ENCODE assay signal across 8 cellular contexts in the genomic region with DNA sequence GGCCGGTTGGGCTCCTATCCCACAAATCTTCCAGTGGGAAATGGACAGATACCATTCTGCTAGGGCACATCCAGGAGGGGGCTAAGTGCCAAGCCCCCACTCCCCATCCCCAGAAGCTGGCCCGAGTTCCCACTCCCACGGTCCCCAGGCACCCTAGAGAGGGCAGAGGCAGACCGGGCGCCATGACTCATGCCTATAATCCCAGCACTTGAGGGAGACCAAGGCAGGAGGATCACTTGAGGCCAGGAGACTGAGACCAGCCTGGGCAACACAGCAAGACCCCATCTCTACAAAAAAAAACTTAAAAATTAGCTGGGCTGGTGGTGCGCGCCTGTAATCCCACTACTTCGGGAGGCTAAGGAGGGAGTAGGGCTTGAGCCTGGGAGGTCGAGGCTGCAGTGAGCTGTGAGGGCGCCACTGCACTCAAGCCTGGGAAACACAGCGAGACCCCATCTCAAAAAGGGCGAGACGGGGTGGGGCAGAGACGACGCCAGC. TPM values are rescaled to one million over a fixed set of nuclear protein-coding genes. Genes with fewer than 3 reads are reported as not detected.
DNase-seq lines count a peak whose midpoint lies in the region; ATAC-seq, FAIRE-seq and TF ChIP-seq lines count a peak whose summit lies in the region.

No MANE protein-coding gene starts in this region.

- peak overlapping the region; percentile 94 for H3K4me2 ChIP-seq in A549

- ATAC-seq in A549: no peak

- H3K27me3 ChIP-seq in HUES6 (ENCODE audit: control insufficient read depth, insufficient read depth, low read length) (no peaks in the 10 kb centered on the region), mucosa of stomach (ENCODE audit: control insufficient read depth, insufficient read depth, low read length) (no peaks in the 10 kb centered on the region)

- H3K27ac ChIP-seq in A549: peak overlapping the region; percentile 75 to 96
- no peak overlapping the region for H3K27ac ChIP-seq in HUES6 (ENCODE audit: low read depth, low read length)

- H3K4me1 ChIP-seq in A549: peaks cover 12% of the 10 kb centered on the region
- peaks cover 21% of the 10 kb centered on the region for H3K4me1 ChIP-seq in HUES6 (ENCODE audit: control insufficient read depth, insufficient read depth, low read length)
- peaks cover 33% of the 10 kb centered on the region for H3K4me1 ChIP-seq in mucosa of stomach (ENCODE audit: control insufficient read depth, insufficient read depth, low read length)

- H3K4me1 Mint-ChIP-seq in chondrocyte (ENCODE audit: low read depth): peaks cover 46% of the 10 kb centered on the region

- FAIRE-seq in A549 (lab: Jason Lieb, UNC) (no peak), RCC 7860 (lab: Jason Lieb, UNC) (no peak)

- no peak for TF ChIP-seq EP300 in A549 (IDR thresholded peaks at IDR 0.05)

- POLR2A ChIA-PET in A549 (lab: Yijun Ruan, JAX): interaction anchor here (1.0 to 1.6 kb wide), 2 partner anchors 22 to 31 kb away, joined by 3 to 5 read pairs; no protein-coding TSS in a partner anchor

- H3K9me3 ChIP-seq in A549: no peaks in the 10 kb centered on the region
- no peaks in the 10 kb centered on the region for H3K9me3 ChIP-seq in HUES6 (ENCODE audit: control insufficient read depth, insufficient read depth, low read depth, low read length)
- H3K9me3 ChIP-seq in mucosa of stomach (ENCODE audit: control insufficient read depth, low read length): no peaks in the 10 kb centered on the region

- TF ChIP-seq CTCF in A549 (IDR thresholded peaks at IDR 0.05): no peak
- TF ChIP-seq CTCF in chondrocyte (IDR thresholded peaks at IDR 0.05): no peak

- no peaks in the 10 kb centered on the region for H3K27me3 Mint-ChIP-seq in chondrocyte (ENCODE audit: low read depth)

- DNase-seq in A549 (ENCODE audit: low read depth in 1 of 2, low spot score in 1 of 2) (no peak), chondrocyte (ENCODE audit: low spot score) (no peak), C1 segment of cervical spinal cord (lab: John Stamatoyannopoulos, UW) (no peak), AML-193 (lab: John Stamatoyannopoulos, UW) (no peak), AG08396 (ENCODE audit: low spot score) (no peak), RCC 7860 (ENCODE audit: low spot score) (no peak)

- CTCF ChIA-PET in A549 (lab: Yijun Ruan, JAX): interaction anchor here (0.7 to 1.4 kb wide), 2 partner anchors 18 to 383 kb away, joined by 3 read pairs; no protein-coding TSS in a partner anchor

- H3K4me3 ChIP-seq in A549: peak overlapping the region; percentile 75
- H3K4me3 ChIP-seq in HUES6 (ENCODE audit: low read depth, low read length): peak overlapping the region; percentile 84
- peak overlapping the region; percentile 22 for H3K4me3 ChIP-seq in mucosa of stomach (ENCODE audit: low read length)

- peak overlapping the region; percentile 84 for H3K4me3 Mint-ChIP-seq in chondrocyte (ENCODE audit: unreplicated experiment)

- H3K36me3 Mint-ChIP-seq in chondrocyte (ENCODE audit: low read depth): peaks cover 8% of the 10 kb centered on the region

- 46% methylated on average over 11 of the region's 15 CpGs for WGBS in A549 (ENCODE audit: missing lambda C conversion rate)

- TF ChIP-seq POLR2A in A549 (IDR thresholded peaks at IDR 0.05; ENCODE audit: low read length): no peak

- H3K27ac Mint-ChIP-seq in chondrocyte (ENCODE audit: unreplicated experiment): peak overlapping the region; percentile 85

- H3K36me3 ChIP-seq in HUES6 (ENCODE audit: control insufficient read depth, insufficient read depth, low read length) (peaks cover 28% of the 10 kb centered on the region), mucosa of stomach (ENCODE audit: control insufficient read depth, insufficient read depth, low read length) (no peaks in the 10 kb centered on the region)

- H3K9me3 Mint-ChIP-seq in chondrocyte (ENCODE audit: low read depth): peaks cover 12% of the 10 kb centered on the region

- no peak overlapping the region for H3K9ac ChIP-seq in HUES6 (ENCODE audit: low read length)
- peak overlapping the region; percentile 65 for H3K9ac ChIP-seq in mucosa of stomach (ENCODE audit: low read length)

- no peak for TF ChIP-seq RAD21 in A549 (conservative IDR thresholded peaks at IDR 0.05 in 1 of 2, IDR thresholded peaks at IDR 0.05 in 1 of 2)

TF ChIP-seq in A549, 52 proteins besides CTCF, POLR2A, EP300 and RAD21:
- TF ChIP-seq HEYL (CRISPR knock-in tag; IDR thresholded peaks at IDR 0.05): no peak
- TF ChIP-seq, protein P1, sequence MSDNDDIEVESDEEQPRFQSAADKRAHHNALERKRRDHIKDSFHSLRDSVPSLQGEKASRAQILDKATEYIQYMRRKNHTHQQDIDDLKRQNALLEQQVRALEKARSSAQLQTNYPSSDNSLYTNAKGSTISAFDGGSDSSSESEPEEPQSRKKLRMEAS (IDR thresholded peaks at IDR 0.05): no peak
- TF ChIP-seq FOSL2 (IDR thresholded peaks at IDR 0.05): no peak
- TF ChIP-seq FOSL2 (CRISPR knock-in tag; IDR thresholded peaks at IDR 0.05): peak; percentile 64

RNA-seq across cellular contexts. Expression of a gene that starts 0.9 kb away (rescaled TPM):
- polyA plus RNA-seq in A549 (2011; rRNA removed): 43.7 and 44.0 TPM in 2 replicates
- 35.5 and 55.4 TPM in 2 replicates for polyA plus RNA-seq in A549 (2012; cell fraction: cytosol; rRNA removed)
- polyA plus RNA-seq in A549 (2012; cell fraction: nucleus; rRNA removed): 30.9 and 37.5 TPM in 2 replicates
- 33.0 to 35.6 TPM (median 34.5 TPM) in 3 replicates for polyA plus RNA-seq in A549 (2017; fragmentation: RNase III; extraction: RNeasy Plus Mini Kit Qiagen cat#74134 plus additional on column Dnase treatment)
- 66.4 and 75.1 TPM in 2 replicates for polyA minus RNA-seq in A549 (2011; rRNA and poly(A)+ RNA removed)
- 77.5 to 111 TPM (median 108 TPM) in 3 replicates for total RNA-seq in chondrocyte

Comparison
In these comparisons a context has a peak if more than half of its experiments do, and no peak if none do; other contexts are left out.
1. H3K4me3 ChIP-seq: peak in every context shown above with its lines; median percentile 84 in HUES6; 75 in A549; 22 in mucosa of stomach.